ENCODE assay signal across 8 cellular contexts in the genomic region with DNA sequence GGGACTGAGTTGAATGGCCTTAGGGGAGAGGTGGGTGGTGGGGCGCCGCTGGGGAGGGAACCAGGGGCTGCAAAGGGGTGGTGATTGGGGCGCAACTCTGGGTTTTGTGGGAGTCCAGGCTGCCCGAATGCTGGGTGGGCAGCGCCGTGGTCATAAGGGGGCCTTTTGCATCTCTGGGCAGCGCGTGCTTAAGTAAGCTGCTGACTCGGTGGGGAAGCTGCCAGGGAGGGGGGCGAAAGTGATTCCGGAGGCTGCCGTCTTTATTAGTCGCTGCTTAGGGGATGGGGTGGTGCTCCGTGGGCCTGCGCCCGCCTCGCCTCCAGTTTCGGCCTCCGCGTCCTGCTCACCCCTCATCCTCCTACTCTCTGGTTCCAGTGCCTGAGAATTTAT. TPM values are rescaled to one million over a fixed set of nuclear protein-coding genes. Genes with fewer than 3 reads are reported as not detected.
DNase-seq lines count a peak whose midpoint lies in the region; ATAC-seq, FAIRE-seq and TF ChIP-seq lines count a peak whose summit lies in the region.

No MANE protein-coding gene starts in this region.

- no TSS peak for BruUV-seq in K562 (replicated peaks; lab: Mats Ljungman, UMichigan)

- peaks cover 53% of the 10 kb centered on the region for H3K79me2 ChIP-seq in K562 (ENCODE audit: control insufficient read depth, insufficient read depth, low read length)

- in situ Hi-C loops in K562 (cut with MboI) = no loop called here

- H3K4me1 ChIP-seq in K562 (replicated peaks in 1 of 2; ENCODE audit: control insufficient read depth in 2 of 2, insufficient read depth in 2 of 2, low read length in 2 of 2) (peaks cover 23 to 53% of the 10 kb centered on the region in 2 experiments), iPS-18a (ENCODE audit: control insufficient read depth, low read depth, low read length) (no peaks in the 10 kb centered on the region)

- DNase-seq in D341Med (ENCODE audit: low spot score) (peak; percentile 73), K562 (ENCODE audit: extremely low read depth in 1 of 4, low spot score in 3 of 4) (peak; percentile 56 to 65 (median 62))

- 2% methylated on average over 15 of the region's 20 CpGs for WGBS in K562 (ENCODE audit: insufficient coverage, low coverage, missing lambda C conversion rate)

- TF ChIP-seq EP300 in K562 (IDR thresholded peaks at IDR 0.05; ENCODE audit: low read length) = no peak

- H3K4me3 ChIP-seq in K562 (peak overlapping the region; percentile 100), iPS-18a (ENCODE audit: low read length) (peak overlapping the region; percentile 86), skin epidermis (peak overlapping the region; percentile 67 to 95 (median 92))

- no peaks in the 10 kb centered on the region for H3K9me3 ChIP-seq in K562 (replicated peaks; ENCODE audit: control insufficient read depth, insufficient read depth, low read depth, low read length)
- H3K9me3 ChIP-seq in iPS-18a (ENCODE audit: control insufficient read depth, low read depth, low read length) = no peaks in the 10 kb centered on the region

- no peak for TF ChIP-seq RAD21 in K562 (CRISPR knock-in tag; conservative IDR thresholded peaks at IDR 0.05 in 1 of 2, IDR thresholded peaks at IDR 0.05 in 1 of 2)

- peak overlapping the region; percentile 100 for H3K4me2 ChIP-seq in K562 (ENCODE audit: insufficient read depth, low read length)

- CTCF ChIA-PET in K562 (lab: Yijun Ruan, JAX; ENCODE audit: low intra/inter-chr PET ratio) = no interaction called here

- H3K36me3 ChIP-seq in K562 (ENCODE audit: control insufficient read depth, insufficient read depth, low read length) (peaks cover 3% of the 10 kb centered on the region; the same call in 1 of the 3 replicates), iPS-18a (ENCODE audit: control insufficient read depth, low read depth, low read length) (no peaks in the 10 kb centered on the region)

- no peak for FAIRE-seq in K562 (lab: Jason Lieb, UNC)

- no peak; the same call in 1 of the 2 replicates for TF ChIP-seq POLR2A in K562 (conservative IDR thresholded peaks at IDR 0.05)

- peak overlapping the region; percentile 100 for H3K27ac ChIP-seq in K562 (ENCODE audit: extremely low read depth, low read depth, low read length)
- peak overlapping the region; percentile 83 for H3K27ac ChIP-seq in iPS-18a (ENCODE audit: low read length)
- peak overlapping the region; percentile 80 to 98 (median 93) for H3K27ac ChIP-seq in skin epidermis

- peaks cover 3% of the 10 kb centered on the region; the same call in 1 of the 2 replicates for H4K20me1 ChIP-seq in K562 (replicated peaks; ENCODE audit: control insufficient read depth, insufficient read depth, low read length)

- ATAC-seq in HG02943 (IDR thresholded peaks at IDR 0.05; ENCODE audit: low read depth, unreplicated experiment) = peak; percentile 5
- peak; percentile 20 for ATAC-seq in K562
- no peak for ATAC-seq in GM18858 (IDR thresholded peaks at IDR 0.05; ENCODE audit: unreplicated experiment)
- no peak for ATAC-seq in GM21529 (IDR thresholded peaks at IDR 0.05; ENCODE audit: unreplicated experiment)

- no peak for TF ChIP-seq CTCF in K562 (IDR thresholded peaks at IDR 0.05 in 2 of 3, conservative IDR thresholded peaks at IDR 0.05 in 1 of 3; ENCODE audit: insufficient read depth in 2 of 3, low read depth in 1 of 3, low read length in 3 of 3)

- H3K9me1 ChIP-seq in K562 (ENCODE audit: control insufficient read depth, insufficient read depth, low read length) = no peaks in the 10 kb centered on the region

- H3K27me3 ChIP-seq in K562 (ENCODE audit: control insufficient read depth in 2 of 2, insufficient read depth in 2 of 2, low read length in 2 of 2) (no peaks in the 10 kb centered on the region), iPS-18a (ENCODE audit: control insufficient read depth, insufficient read depth, low read length) (peaks cover 15% of the 10 kb centered on the region)

- intact Hi-C loops in K562 (cut with micrococcal nuclease) = loop anchor here (5.0 kb wide), 1 partner anchor 84 kb away; a partner anchor contains a TSS

- H3K9ac ChIP-seq in K562 (ENCODE audit: insufficient read depth in 1 of 2, low read depth in 2 of 2, low read length in 2 of 2) (peak overlapping the region; percentile 93 to 100), iPS-18a (ENCODE audit: low read length) (peak overlapping the region; percentile 91)

- peak overlapping the region; percentile 99 for H2AFZ ChIP-seq in K562 (ENCODE audit: low read depth, low read length)

- POLR2A ChIA-PET in K562 (lab: Yijun Ruan, JAX) = interaction anchor here (0.8 to 5.3 kb wide), 5 partner anchors 8 to 30 kb away, joined by 3 to 35 read pairs (median 4); a partner anchor contains a TSS

TF ChIP-seq in PFSK-1, 5 proteins besides CTCF, POLR2A, EP300 and RAD21 (continues in another document):
- TF ChIP-seq POLR2AphosphoS5 (IDR thresholded peaks at IDR 0.05; ENCODE audit: low read depth, low read length) = no peak

TF ChIP-seq in K562, 482 proteins besides CTCF, POLR2A, EP300 and RAD21 (continues in another document):
- peak; percentile 46; the same call in 1 of the 2 replicates for TF ChIP-seq SMARCE1 (IDR thresholded peaks at IDR 0.05)
- no peak for TF ChIP-seq HNRNPK (IDR thresholded peaks at IDR 0.05; ENCODE audit: low read depth, low read length, poor library complexity, severe bottlenecking)

RNA-seq across cellular contexts. Expression of a gene that starts 0.5 kb away (rescaled TPM):
- 342 TPM for polyA plus RNA-seq in PFSK-1 (2012; ENCODE audit: insufficient read length, low read depth)
- total RNA-seq in K562 (2011; cell fraction: chromatin; rRNA removed; ENCODE audit: low replicate concordance) = 42.2 and 97.6 TPM in 2 replicates
- total RNA-seq in K562 (2011; cell fraction: nucleolus; rRNA removed) = 57.8 and 60.5 TPM in 2 replicates
- 50.5 and 57.4 TPM in 2 replicates for total RNA-seq in K562 (2011; cell fraction: nucleoplasm; rRNA removed)
- 87.7 and 122 TPM in 2 replicates for total RNA-seq in K562 (2014; rRNA removed)
- 54.0 and 58.6 TPM in 2 replicates for total RNA-seq in K562 (2014; rRNA removed; fragmentation: Illumina TruSeq; extraction: Trizol)
- 73.0 and 77.4 TPM in 2 replicates for total RNA-seq in K562 (2015; rRNA removed; fragmentation: Illumina TruSeq; extraction: Trizol)
- total RNA-seq in K562 (2021) = 109 and 119 TPM in 2 replicates
- polyA plus RNA-seq in K562 (2011; rRNA removed) = 106 and 121 TPM in 2 replicates
- 85.0 and 104 TPM in 2 replicates for polyA plus RNA-seq in K562 (2011; cell fraction: cytosol; rRNA removed)
- 59.1 and 61.5 TPM in 2 replicates for polyA plus RNA-seq in K562 (2011; cell fraction: nucleus; rRNA removed)
- 76.9 and 94.0 TPM in 2 replicates for polyA plus RNA-seq in K562 (2012)
- polyA plus RNA-seq in K562 (2014; fragmentation: Illumina TruSeq; extraction: Trizol) = 72.6 and 83.7 TPM in 2 replicates
- polyA plus RNA-seq in K562 (2014; fragmentation: Nextera tagmentation; extraction: Ambion mirVana) = 1 to 10 TPM; 1.7 to 3.4 TPM
- 60.6 and 66.3 TPM in 2 replicates for polyA plus RNA-seq in K562 (2014; rRNA removed)
- polyA minus RNA-seq in K562 (2011; rRNA and poly(A)+ RNA removed) = 99.5 and 120 TPM in 2 replicates
- polyA minus RNA-seq in K562 (2011; cell fraction: cytosol; rRNA and poly(A)+ RNA removed) = 61.5 and 61.9 TPM in 2 replicates
- 15.3 and 28.9 TPM in 2 replicates for polyA minus RNA-seq in K562 (2011; cell fraction: nucleus; rRNA and poly(A)+ RNA removed)

RNA-seq across cellular contexts. Expression of a gene that starts 1.2 kb away (rescaled TPM):
- 91.0 TPM for polyA plus RNA-seq in PFSK-1 (2012; ENCODE audit: insufficient read length, low read depth)
- 9.6 and 13.0 TPM in 2 replicates for total RNA-seq in K562 (2011; cell fraction: chromatin; rRNA removed; ENCODE audit: low replicate concordance)
- total RNA-seq in K562 (2011; cell fraction: nucleolus; rRNA removed) = 6.7 and 10.3 TPM in 2 replicates
- 6.0 and 8.1 TPM in 2 replicates for total RNA-seq in K562 (2011; cell fraction: nucleoplasm; rRNA removed)
- 8.2 and 10.1 TPM in 2 replicates for total RNA-seq in K562 (2014; rRNA removed)
- total RNA-seq in K562 (2014; rRNA removed; fragmentation: Illumina TruSeq; extraction: Trizol) = 2.7 and 3.7 TPM in 2 replicates
- 4.7 and 4.8 TPM in 2 replicates for total RNA-seq in K562 (2015; rRNA removed; fragmentation: Illumina TruSeq; extraction: Trizol)
- total RNA-seq in K562 (2021) = 13.8 and 14.8 TPM in 2 replicates
- 5.4 and 9.6 TPM in 2 replicates for polyA plus RNA-seq in K562 (2011; rRNA removed)
- 8.6 and 11.9 TPM in 2 replicates for polyA plus RNA-seq in K562 (2011; cell fraction: cytosol; rRNA removed)
- polyA plus RNA-seq in K562 (2011; cell fraction: nucleus; rRNA removed) = 12.2 and 15.8 TPM in 2 replicates
- 10.9 and 22.6 TPM in 2 replicates for polyA plus RNA-seq in K562 (2012)
- 7.4 and 11.7 TPM in 2 replicates for polyA plus RNA-seq in K562 (2014; fragmentation: Illumina TruSeq; extraction: Trizol)
- polyA plus RNA-seq in K562 (2014; fragmentation: Nextera tagmentation; extraction: Ambion mirVana) = under 1 TPM; 0.20 to 0.67 TPM
- polyA plus RNA-seq in K562 (2014; rRNA removed) = 6.2 and 6.3 TPM in 2 replicates
- 5.0 and 5.1 TPM in 2 replicates for polyA minus RNA-seq in K562 (2011; rRNA and poly(A)+ RNA removed)
- polyA minus RNA-seq in K562 (2011; cell fraction: cytosol; rRNA and poly(A)+ RNA removed) = 7.5 and 12.5 TPM in 2 replicates
- 2.2 and 4.3 TPM in 2 replicates for polyA minus RNA-seq in K562 (2011; cell fraction: nucleus; rRNA and poly(A)+ RNA removed)

RNA-seq across cellular contexts. Expression of a gene that starts 30.8 kb away (rescaled TPM):
- 23.0 TPM for polyA plus RNA-seq in PFSK-1 (2012; ENCODE audit: insufficient read length, low read depth)
- 25.1 and 61.9 TPM in 2 replicates for total RNA-seq in K562 (2011; cell fraction: chromatin; rRNA removed; ENCODE audit: low replicate concordance)
- 71.3 and 71.4 TPM in 2 replicates for total RNA-seq in K562 (2011; cell fraction: nucleolus; rRNA removed)
- 60.4 and 62.9 TPM in 2 replicates for total RNA-seq in K562 (2011; cell fraction: nucleoplasm; rRNA removed)
- total RNA-seq in K562 (2014; rRNA removed) = 25.2 and 28.7 TPM in 2 replicates
- 16.1 and 20.1 TPM in 2 replicates for total RNA-seq in K562 (2014; rRNA removed; fragmentation: Illumina TruSeq; extraction: Trizol)
- total RNA-seq in K562 (2015; rRNA removed; fragmentation: Illumina TruSeq; extraction: Trizol) = 29.8 and 30.5 TPM in 2 replicates
- 37.5 and 39.8 TPM in 2 replicates for total RNA-seq in K562 (2021)
- polyA plus RNA-seq in K562 (2011; rRNA removed) = 33.4 and 36.2 TPM in 2 replicates
- 45.2 and 65.3 TPM in 2 replicates for polyA plus RNA-seq in K562 (2011; cell fraction: cytosol; rRNA removed)
- 50.0 and 61.6 TPM in 2 replicates for polyA plus RNA-seq in K562 (2011; cell fraction: nucleus; rRNA removed)
- 21.4 and 22.1 TPM in 2 replicates for polyA plus RNA-seq in K562 (2012)
- polyA plus RNA-seq in K562 (2014; fragmentation: Illumina TruSeq; extraction: Trizol) = 34.6 and 38.7 TPM in 2 replicates
- 10 to 100 TPM in 1 of 2 experiments, 1 to 10 TPM in 1; 3.0 to 19.2 TPM for polyA plus RNA-seq in K562 (2014; fragmentation: Nextera tagmentation; extraction: Ambion mirVana)
- polyA plus RNA-seq in K562 (2014; rRNA removed) = 36.5 and 40.5 TPM in 2 replicates
- 19.4 and 20.2 TPM in 2 replicates for polyA minus RNA-seq in K562 (2011; rRNA and poly(A)+ RNA removed)
- 11.6 and 13.9 TPM in 2 replicates for polyA minus RNA-seq in K562 (2011; cell fraction: cytosol; rRNA and poly(A)+ RNA removed)
- polyA minus RNA-seq in K562 (2011; cell fraction: nucleus; rRNA and poly(A)+ RNA removed) = 9.4 and 14.6 TPM in 2 replicates

Comparison
In these comparisons a context has a peak if more than half of its experiments do, and no peak if none do; other contexts are left out.
1. ATAC-seq: peak in HG02943 (single experiment) and K562 (single experiment); none in GM18858 (single experiment) and GM21529 (single experiment).
2. Peak in every context shown above with its lines, with median percentiles within 50 percentile points of each other: H3K27ac ChIP-seq and H3K4me3 ChIP-seq.